1 cellular context compared by ENCODE assay signal in the genomic region with DNA sequence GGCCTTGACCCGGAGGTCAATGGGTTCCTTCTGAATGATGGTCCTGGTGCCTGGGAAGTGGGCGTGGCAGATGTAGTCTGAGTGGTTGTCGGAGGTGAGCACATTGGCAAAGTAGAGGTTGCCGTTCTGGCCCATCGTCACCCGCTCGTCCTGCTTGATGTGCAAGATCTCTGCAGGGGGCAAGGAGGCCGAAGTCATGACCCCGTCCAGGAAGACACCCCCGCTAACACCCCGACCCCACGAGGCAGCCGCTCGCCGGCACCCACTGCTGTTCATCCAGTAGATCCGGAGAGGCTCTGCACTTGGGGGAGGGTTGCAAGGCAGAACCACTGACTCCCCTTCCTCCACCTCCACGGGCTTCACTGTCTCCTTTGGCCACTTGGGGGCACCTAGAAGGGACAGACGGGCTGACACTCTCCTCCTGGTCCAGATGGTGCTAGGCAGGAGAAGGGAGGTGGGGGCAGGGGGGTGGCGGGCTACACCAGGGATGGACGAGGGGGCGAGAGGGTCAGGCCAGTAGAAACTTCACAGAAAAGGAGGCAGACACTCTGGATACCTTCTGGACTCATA.
TF ChIP-seq lines count a peak whose summit lies in the region.

No MANE protein-coding gene starts in this region.

TF ChIP-seq in H1, 55 proteins besides CTCF, POLR2A, EP300 and RAD21:
- TF ChIP-seq CHD2 (IDR thresholded peaks at IDR 0.05; ENCODE audit: low read length) (no peak), KDM5A (IDR thresholded peaks at IDR 0.05; ENCODE audit: low read length) (no peak), CEBPB (IDR thresholded peaks at IDR 0.05; ENCODE audit: low read depth, low read length) (no peak), GABPA (IDR thresholded peaks at IDR 0.05; ENCODE audit: borderline replicate concordance, insufficient read depth, low read length) (no peak), FOSL1 (IDR thresholded peaks at IDR 0.05; ENCODE audit: insufficient read depth, low read depth, low read length) (no peak), RFX5 (IDR thresholded peaks at IDR 0.05; ENCODE audit: borderline replicate concordance, low read depth, low read length) (no peak), NANOG (IDR thresholded peaks at IDR 0.05; ENCODE audit: insufficient read depth, low read depth, low read length, poor library complexity, severe bottlenecking) (no peak), CBX5 (IDR thresholded peaks at IDR 0.05; ENCODE audit: low read depth, low read length) (no peak), KDM4A (IDR thresholded peaks at IDR 0.05; ENCODE audit: low read depth, low read length, severe bottlenecking) (no peak), GTF2F1 (IDR thresholded peaks at IDR 0.05; ENCODE audit: borderline replicate concordance, low read depth, low read length) (no peak), KDM1A (IDR thresholded peaks at IDR 0.05; ENCODE audit: borderline replicate concordance, low read length) (no peak), RXRA (IDR thresholded peaks at IDR 0.05; ENCODE audit: insufficient read depth, low read depth, low read length) (no peak), POU5F1 (IDR thresholded peaks at IDR 0.05; ENCODE audit: low read depth, low read length) (no peak), ASH2L (IDR thresholded peaks at IDR 0.05; ENCODE audit: low read length) (no peak), RBBP5 (IDR thresholded peaks at IDR 0.05; ENCODE audit: borderline replicate concordance, low read depth, low read length) (no peak)
- TF ChIP-seq, protein P1, sequence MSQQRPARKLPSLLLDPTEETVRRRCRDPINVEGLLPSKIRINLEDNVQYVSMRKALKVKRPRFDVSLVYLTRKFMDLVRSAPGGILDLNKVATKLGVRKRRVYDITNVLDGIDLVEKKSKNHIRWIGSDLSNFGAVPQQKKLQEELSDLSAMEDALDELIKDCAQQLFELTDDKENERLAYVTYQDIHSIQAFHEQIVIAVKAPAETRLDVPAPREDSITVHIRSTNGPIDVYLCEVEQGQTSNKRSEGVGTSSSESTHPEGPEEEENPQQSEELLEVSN (IDR thresholded peaks at IDR 0.05) = no peak
